In the genomic region with DNA sequence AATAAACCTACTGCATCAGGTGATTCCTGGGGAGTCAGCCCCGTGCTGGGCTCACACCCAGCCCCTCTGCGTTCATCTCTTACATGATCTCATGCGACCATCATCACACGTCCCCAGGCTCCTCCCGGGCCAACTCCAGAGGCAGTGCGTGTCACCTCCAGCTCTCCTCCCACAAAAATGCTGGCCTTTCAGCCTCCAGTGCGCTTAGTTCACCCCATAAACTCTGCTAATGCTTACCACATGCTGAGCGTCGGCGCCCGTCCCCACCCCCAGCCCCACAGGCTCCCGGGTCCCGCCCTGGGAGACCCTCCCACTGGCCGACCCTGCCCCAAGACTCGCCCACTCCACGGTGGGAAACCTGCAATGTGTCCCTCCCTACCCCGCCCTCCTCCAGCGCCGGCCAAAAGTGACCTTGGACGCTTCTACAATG, we compare ENCODE assay signal across 7 cellular contexts. TPM values are rescaled to one million over a fixed set of nuclear protein-coding genes. Genes with fewer than 3 reads are reported as not detected.
DNase-seq lines count a peak whose midpoint lies in the region; ATAC-seq and TF ChIP-seq lines count a peak whose summit lies in the region.

No MANE protein-coding gene starts in this region.

- intact Hi-C loops in sciatic nerve (cut with DNase I): loop anchor here (5.0 kb wide), 1 partner anchor 1358 kb away; no protein-coding TSS in a partner anchor

- no peak for ATAC-seq in gastroesophageal sphincter
- ATAC-seq in sciatic nerve: peak; percentile 27
- ATAC-seq in HG02870 (IDR thresholded peaks at IDR 0.05; ENCODE audit: unreplicated experiment): no peak
- no peak for ATAC-seq in HG03108 (IDR thresholded peaks at IDR 0.05; ENCODE audit: unreplicated experiment)

- no peak for TF ChIP-seq EP300 in gastroesophageal sphincter (IDR thresholded peaks at IDR 0.05)

- H3K4me3 ChIP-seq in gastroesophageal sphincter: peak overlapping the region; percentile 14 to 69

- no peaks in the 10 kb centered on the region for H3K36me3 ChIP-seq in gastroesophageal sphincter

- peak; percentile 24 for DNase-seq in HCEC 1CT
- DNase-seq in RPMI7951 (ENCODE audit: low read depth): peak; percentile 56
- DNase-seq in sciatic nerve (ENCODE audit: low spot score): no peak
- no peak for DNase-seq in activated effector memory CD4-positive, alpha-beta T cell treated with anti-CD3 and anti-CD28 coated beads, Interleukin-2, amount 50 U/mL, for 16 hours

- peaks cover 0 to 26% (median 6%) of the 10 kb centered on the region in 3 donors for H3K4me1 ChIP-seq in gastroesophageal sphincter

- peaks cover 18% of the 10 kb centered on the region for H3K27me3 ChIP-seq in gastroesophageal sphincter

- peak overlapping the region in 2 of 4 donors; percentile 11 to 63 for H3K27ac ChIP-seq in gastroesophageal sphincter

- WGBS in gastroesophageal sphincter (ENCODE audit: low coverage in 1 of 2), 2 donors: 10% methylated on average over 2 to 4 of the region's 20 CpGs

- TF ChIP-seq POLR2A in gastroesophageal sphincter (IDR thresholded peaks at IDR 0.05): no peak

- H3K9me3 ChIP-seq in gastroesophageal sphincter: no peaks in the 10 kb centered on the region

- TF ChIP-seq CTCF in gastroesophageal sphincter (IDR thresholded peaks at IDR 0.05): no peak

RNA-seq across cellular contexts. Expression of gene SDK1, which starts 0.8 kb away (rescaled TPM):
- 0.68 and 3.1 TPM in 2 replicates for total RNA-seq in RPMI7951 (2014; rRNA removed; shearing (Covaris generic))
- 10 to 100 TPM in 1 of 4 donors, 1 to 10 TPM in 3; 6.1 to 13.6 (median 8.7) TPM for total RNA-seq in gastroesophageal sphincter
- 11.2 TPM for total RNA-seq in sciatic nerve

Comparison
In these comparisons a context has a peak if more than half of its experiments do, and no peak if none do; other contexts are left out.
1. DNase-seq: peak in HCEC 1CT (single experiment) and RPMI7951 (single experiment); none in sciatic nerve (single experiment) and activated effector memory CD4-positive, alpha-beta T cell treated with anti-CD3 and anti-CD28 coated beads, Interleukin-2, amount 50 U/mL, for 16 hours (single experiment).